Comparison of ENCODE assay signal across 9 cellular contexts in genomic region chr3:156817931-156818765, GRCh38. TPM values are rescaled to one million over a fixed set of nuclear protein-coding genes. Genes with fewer than 3 reads are reported as not detected.
A peak's percentile ranks its signal among the peaks of the same experiment; 100 is the strongest.
DNase-seq lines count a peak whose midpoint lies in the region; ATAC-seq and TF ChIP-seq lines count a peak whose summit lies in the region.
"Had no signal": no experiment of that assay in that cellular context is flagged by ENCODE, and none has a peak within 500 bp of the region (broad histone marks: within the 10 kb centered on the region; RNA-seq: fewer than 3 reads in every experiment).

No MANE protein-coding gene starts in this region.

- in situ Hi-C loops in mammary epithelial cell (cut with MboI; ENCODE audit: low sequenced_read_pairs in 2 of 2): loop anchor here in 1 of 2 donors (10.0 kb wide), 2 partner anchors 133 to 267 kb away; no protein-coding TSS in a partner anchor

- H3K4me3 ChIP-seq in Caco-2 (ENCODE audit: low read depth, low read length): peak overlapping the region; percentile 84
- H3K4me3 ChIP-seq in MM.1S (ENCODE audit: low read length): peak overlapping the region; percentile 65
- H3K4me3 ChIP-seq in mammary epithelial cell (replicated peaks in 1 of 3; ENCODE audit: insufficient read depth in 1 of 3, low read depth in 2 of 3, low read length in 3 of 3): no peak overlapping the region
- no peak overlapping the region for H3K4me3 ChIP-seq in neural progenitor cell

- H3K79me2 ChIP-seq in MM.1S (ENCODE audit: low read length) (no peaks in the 10 kb centered on the region), mammary epithelial cell (ENCODE audit: insufficient read depth, low read length) (peaks cover 12% of the 10 kb centered on the region), neural progenitor cell (ENCODE audit: low read depth) (no peaks in the 10 kb centered on the region)

- peaks cover 30% of the 10 kb centered on the region for H3F3A ChIP-seq in MM.1S (ENCODE audit: insufficient read depth, low read length)
- peaks cover 28% of the 10 kb centered on the region for H3F3A ChIP-seq in neural progenitor cell (ENCODE audit: low read depth)

- H3K4me1 Mint-ChIP-seq in Caco-2 (ENCODE audit: low read depth, unreplicated experiment) (peaks cover 11% of the 10 kb centered on the region), neural progenitor cell (peaks cover 27% of the 10 kb centered on the region)

- ATAC-seq in HG03342 (IDR thresholded peaks at IDR 0.05; ENCODE audit: unreplicated experiment) (no peak), GM18868 (IDR thresholded peaks at IDR 0.05; ENCODE audit: unreplicated experiment) (no peak), GM18867 (IDR thresholded peaks at IDR 0.05; ENCODE audit: unreplicated experiment) (no peak)

- 60% methylated on average over 4 of the region's 4 CpGs for WGBS in mammary epithelial cell (ENCODE audit: low coverage, missing lambda C conversion rate)

- H3K36me3 Mint-ChIP-seq in Caco-2 (ENCODE audit: insufficient read depth, unreplicated experiment) (peaks cover 11% of the 10 kb centered on the region), neural progenitor cell (no peaks in the 10 kb centered on the region)

- no peaks in the 10 kb centered on the region for H3K9me3 ChIP-seq in Caco-2
- no peaks in the 10 kb centered on the region for H3K9me3 ChIP-seq in MM.1S (replicated peaks; ENCODE audit: insufficient read depth, low read length)
- peaks cover 6% of the 10 kb centered on the region for H3K9me3 ChIP-seq in mammary epithelial cell (replicated peaks; ENCODE audit: insufficient read depth, low read length)
- H3K9me3 ChIP-seq in neural progenitor cell (ENCODE audit: low read depth): no peaks in the 10 kb centered on the region

- H3K27me3 ChIP-seq in Caco-2 (replicated peaks; ENCODE audit: control insufficient read depth, insufficient read depth, low read length) (no peaks in the 10 kb centered on the region), MM.1S (replicated peaks; ENCODE audit: insufficient read depth, low read length) (no peaks in the 10 kb centered on the region), mammary epithelial cell (ENCODE audit: insufficient read depth, low read length) (no peaks in the 10 kb centered on the region), neural progenitor cell (peaks cover 66% of the 10 kb centered on the region)

- H3K27ac ChIP-seq in MM.1S (ENCODE audit: low read length) (peak overlapping the region; percentile 89), mammary epithelial cell (ENCODE audit: insufficient read depth, low read depth, low read length) (peak overlapping the region; percentile 97), neural progenitor cell (no peak overlapping the region)

- BruUV-seq in Caco-2 (replicated peaks; lab: Mats Ljungman, UMichigan): no TSS peak
- BruUV-seq in mammary epithelial cell (replicated peaks; lab: Mats Ljungman, UMichigan): no TSS peak

- intact Hi-C loops in Caco-2 (cut with micrococcal nuclease; ENCODE audit: unreplicated experiment): loop anchor here (1.0 to 5.0 kb wide), 6 partner anchors 7 to 312 kb away; partner anchors contain the start of gene TIPARP
- intact Hi-C loops in mammary epithelial cell (cut with micrococcal nuclease): loop anchor here (1.0 to 10.0 kb wide), 6 partner anchors 8 to 312 kb away; partner anchors contain the start of gene LEKR1

- H3K4me3 Mint-ChIP-seq in Caco-2 (ENCODE audit: unreplicated experiment) (peak overlapping the region; percentile 90), neural progenitor cell (peak overlapping the region; percentile 25)

- TF ChIP-seq POLR2A in erythroblast (IDR thresholded peaks at IDR 0.05; ENCODE audit: low read length): no peak

- TF ChIP-seq CTCF in Caco-2 (IDR thresholded peaks at IDR 0.05; ENCODE audit: insufficient read depth in 1 of 2, low read depth in 1 of 2, low read length in 1 of 2, severe bottlenecking in 1 of 2, unreplicated experiment in 1 of 2): no peak
- no peak for TF ChIP-seq CTCF in MM.1S (IDR thresholded peaks at IDR 0.05; ENCODE audit: low read length)
- no peak for TF ChIP-seq CTCF in mammary epithelial cell (conservative IDR thresholded peaks at IDR 0.05 in 1 of 2, IDR thresholded peaks at IDR 0.05 in 1 of 2; ENCODE audit: extremely low read depth in 1 of 2, insufficient read depth in 1 of 2, low read depth in 1 of 2, low read length in 2 of 2)
- TF ChIP-seq CTCF in neural progenitor cell (IDR thresholded peaks at IDR 0.05): no peak

- H3K9me3 Mint-ChIP-seq in Caco-2 (ENCODE audit: unreplicated experiment): no peaks in the 10 kb centered on the region
- H3K9me3 Mint-ChIP-seq in neural progenitor cell: no peaks in the 10 kb centered on the region

- H3K4me2 ChIP-seq in MM.1S (ENCODE audit: low read depth, low read length) (peak overlapping the region; percentile 82), mammary epithelial cell (ENCODE audit: insufficient read depth, low read depth, low read length) (peak overlapping the region; percentile 83), neural progenitor cell (no peak overlapping the region)

- H2AFZ ChIP-seq in MM.1S (ENCODE audit: low read length) (peak overlapping the region; percentile 63), mammary epithelial cell (ENCODE audit: low read depth, low read length) (no peak overlapping the region), neural progenitor cell (replicated peaks) (no peak overlapping the region)

- H3K27ac Mint-ChIP-seq in Caco-2 (ENCODE audit: unreplicated experiment) (peak overlapping the region; percentile 91), neural progenitor cell (no peak overlapping the region)

- H3K36me3 ChIP-seq in Caco-2 (ENCODE audit: control insufficient read depth, insufficient read depth, low read length) (no peaks in the 10 kb centered on the region), MM.1S (replicated peaks; ENCODE audit: insufficient read depth, low read length) (no peaks in the 10 kb centered on the region), mammary epithelial cell (ENCODE audit: insufficient read depth, low read length) (no peaks in the 10 kb centered on the region), neural progenitor cell (no peaks in the 10 kb centered on the region)

- H3K9me2 ChIP-seq in MM.1S (replicated peaks; ENCODE audit: insufficient read depth, low read length): no peaks in the 10 kb centered on the region

- POLR2A ChIA-PET in Caco-2 (lab: Charles Lee): interaction anchor here (1.3 to 2.3 kb wide), 2 partner anchors 9 to 271 kb away, joined by 4 to 10 read pairs; no protein-coding TSS in a partner anchor

- H3K27me3 Mint-ChIP-seq in Caco-2 (ENCODE audit: insufficient read depth, unreplicated experiment) (no peaks in the 10 kb centered on the region), neural progenitor cell (ENCODE audit: insufficient read depth, low read depth) (peaks cover 16% of the 10 kb centered on the region)

- H3K9ac ChIP-seq in MM.1S (ENCODE audit: low read length) (peak overlapping the region; percentile 77), mammary epithelial cell (ENCODE audit: insufficient read depth, low read length) (peak overlapping the region; percentile 82), neural progenitor cell (no peak overlapping the region)

- CTCF ChIA-PET in Caco-2 (lab: Charles Lee) (interaction anchor here (0.7 kb wide), 1 partner anchor 319 kb away, joined by 3 read pairs; no protein-coding TSS in a partner anchor), mammary epithelial cell (lab: Charles Lee; ENCODE audit: low non-redundant PET) (no interaction called here)

- dilution Hi-C loops in mammary epithelial cell (cut with HindIII; ENCODE audit: low sequenced_read_pairs): loop anchor here (5.0 kb wide), 4 partner anchors 36 to 304 kb away; no protein-coding TSS in a partner anchor

- peaks cover 32% of the 10 kb centered on the region for H3K4me1 ChIP-seq in Caco-2
- peaks cover 38% of the 10 kb centered on the region for H3K4me1 ChIP-seq in MM.1S (ENCODE audit: low read length)
- peaks cover 51% of the 10 kb centered on the region for H3K4me1 ChIP-seq in mammary epithelial cell (ENCODE audit: insufficient read depth, low read length)
- no peaks in the 10 kb centered on the region for H3K4me1 ChIP-seq in neural progenitor cell

- DNase-seq in Caco-2 (peak in 1 of 2 experiments; percentile 15), MM.1S (no peak), mammary epithelial cell (peak; percentile 16), neural progenitor cell (ENCODE audit: low spot score) (no peak), erythroblast (lab: John Stamatoyannopoulos, UW) (no peak)
- DNase-seq: effector CD4-positive, alpha-beta T cell had no signal

- H4K20me1 ChIP-seq in MM.1S (ENCODE audit: insufficient read depth, low read length): no peaks in the 10 kb centered on the region
- no peaks in the 10 kb centered on the region for H4K20me1 ChIP-seq in mammary epithelial cell (ENCODE audit: insufficient read depth, low read length)
- no peaks in the 10 kb centered on the region for H4K20me1 ChIP-seq in neural progenitor cell (ENCODE audit: low read depth)

RNA-seq across cellular contexts. Expression of gene LEKR1, which starts 8.0 kb away (rescaled TPM):
- total RNA-seq in Caco-2 (2022): 1.4 and 1.6 TPM in 2 replicates
- total RNA-seq in mammary epithelial cell: under 1 TPM; 0.83 to 0.87 TPM
- 0.03 TPM for polyA plus RNA-seq in mammary epithelial cell
- not detected for polyA minus RNA-seq in mammary epithelial cell
- 0.56 and 1.9 TPM in 2 replicates for total RNA-seq in neural progenitor cell (ENCODE audit: low replicate concordance)

Comparison
In these comparisons a context has a peak if more than half of its experiments do, and no peak if none do; other contexts are left out.
1. H3K4me3 ChIP-seq: peak in Caco-2 (single experiment) and MM.1S (single experiment); none in mammary epithelial cell (0 of 3) and neural progenitor cell (single experiment).